In genomic region chr1:64934115-64934880, GRCh38 we compare ENCODE assay signal across 8 cellular contexts. TPM values are rescaled to one million over a fixed set of nuclear protein-coding genes. Genes with fewer than 3 reads are reported as not detected.
DNase-seq lines count a peak whose midpoint lies in the region; ATAC-seq and TF ChIP-seq lines count a peak whose summit lies in the region.

No MANE protein-coding gene starts in this region.

- POLR2A ChIA-PET in naive thymus-derived CD8-positive, alpha-beta T cell (lab: Charles Lee) = no interaction called here

- H3K4me1 Mint-ChIP-seq in naive thymus-derived CD8-positive, alpha-beta T cell = peaks cover 43 to 92% (median 86%) of the 10 kb centered on the region in 4 donors

- no peak for ATAC-seq in naive thymus-derived CD8-positive, alpha-beta T cell
- ATAC-seq in GM18519 (IDR thresholded peaks at IDR 0.05; ENCODE audit: low FRiP score, unreplicated experiment) = no peak

- no peaks in the 10 kb centered on the region for H3K27me3 Mint-ChIP-seq in naive thymus-derived CD8-positive, alpha-beta T cell

- H3K4me3 ChIP-seq in dorsolateral prefrontal cortex = peak overlapping the region in 4 of 59 donors; percentile 8 to 24 (median 12)

- H3K27ac Mint-ChIP-seq in naive thymus-derived CD8-positive, alpha-beta T cell = peak overlapping the region; percentile 2 to 87 (median 59)

- H3K27ac ChIP-seq in dorsolateral prefrontal cortex = peak overlapping the region in 41 of 59 donors; percentile 1 to 80 (median 50)

- TF ChIP-seq CTCF in dorsolateral prefrontal cortex (IDR thresholded peaks at IDR 0.05 in 54 of 56, conservative IDR thresholded peaks at IDR 0.05 in 2 of 56; ENCODE audit: low read depth in 1 of 56, partially characterized antibody in 56 of 56) (no peak), GM13976 (IDR thresholded peaks at IDR 0.05; ENCODE audit: borderline replicate concordance, control extremely low read depth, extremely low read depth, insufficient read depth, missing control alignments) (no peak)

- peaks cover 0 to 12% (median 0%) of the 10 kb centered on the region in 9 donors for H3K9me3 Mint-ChIP-seq in naive thymus-derived CD8-positive, alpha-beta T cell

- no peaks in the 10 kb centered on the region for H3K27me3 ChIP-seq in dorsolateral prefrontal cortex

- intact Hi-C loops in dorsolateral prefrontal cortex (cut with DNase I) = no loop called here

- H3K36me3 Mint-ChIP-seq in naive thymus-derived CD8-positive, alpha-beta T cell = peaks cover 0 to 19% (median 16%) of the 10 kb centered on the region in 3 donors

- peak overlapping the region in 9 of 10 donors; percentile 14 to 78 (median 63) for H3K4me3 Mint-ChIP-seq in naive thymus-derived CD8-positive, alpha-beta T cell

- peak; percentile 65 for DNase-seq in AG20443 (ENCODE audit: low spot score)
- DNase-seq in NCI-H526 treated with DMSO at 0.1 percent for 48 hours (lab: John Stamatoyannopoulos, UW) = peak; percentile 26
- DNase-seq in dorsolateral prefrontal cortex = no peak
- DNase-seq in naive thymus-derived CD8-positive, alpha-beta T cell = no peak
- DNase-seq in effector CD8-positive, alpha-beta T cell (lab: John Stamatoyannopoulos, UW) = no peak
- no peak for DNase-seq in cortex of kidney (lab: John Stamatoyannopoulos, UW)
- no peak for DNase-seq in GM13976 (ENCODE audit: low spot score)

- in situ Hi-C loops in GM13976 (cut with MboI; ENCODE audit: low sequenced_read_pairs, unreplicated experiment) = no loop called here

RNA-seq across cellular contexts. Expression of gene JAK1, which starts 32.1 kb away (rescaled TPM):
- 100 to 1,000 TPM in 5 of 120 experiments, 10 to 100 TPM in 115; 57.7 to 112 (median 83.0) TPM for total RNA-seq in dorsolateral prefrontal cortex
- total RNA-seq in naive thymus-derived CD8-positive, alpha-beta T cell = 100 to 1,000 TPM; 346 to 361 TPM
- 100 to 1,000 TPM; 162 to 244 (median 174) TPM for polyA plus RNA-seq in naive thymus-derived CD8-positive, alpha-beta T cell

Comparison
In these comparisons a context has a peak if more than half of its experiments do, and no peak if none do; other contexts are left out.
1. DNase-seq: peak in AG20443 (single experiment) and NCI-H526 treated with DMSO at 0.1 percent for 48 hours (single experiment); none in dorsolateral prefrontal cortex (0 of 10), naive thymus-derived CD8-positive, alpha-beta T cell (0 of 10), effector CD8-positive, alpha-beta T cell (single experiment), cortex of kidney (single experiment) and GM13976 (single experiment).